ENCODE assay signal across 1 cellular context in genomic region chr1:154407021-154407865, GRCh38.
TF ChIP-seq lines count a peak whose summit lies in the region.

No MANE protein-coding gene starts in this region.

TF ChIP-seq in HepG2, 621 proteins besides CTCF, POLR2A, EP300 and RAD21:
- TF ChIP-seq, protein P1, sequence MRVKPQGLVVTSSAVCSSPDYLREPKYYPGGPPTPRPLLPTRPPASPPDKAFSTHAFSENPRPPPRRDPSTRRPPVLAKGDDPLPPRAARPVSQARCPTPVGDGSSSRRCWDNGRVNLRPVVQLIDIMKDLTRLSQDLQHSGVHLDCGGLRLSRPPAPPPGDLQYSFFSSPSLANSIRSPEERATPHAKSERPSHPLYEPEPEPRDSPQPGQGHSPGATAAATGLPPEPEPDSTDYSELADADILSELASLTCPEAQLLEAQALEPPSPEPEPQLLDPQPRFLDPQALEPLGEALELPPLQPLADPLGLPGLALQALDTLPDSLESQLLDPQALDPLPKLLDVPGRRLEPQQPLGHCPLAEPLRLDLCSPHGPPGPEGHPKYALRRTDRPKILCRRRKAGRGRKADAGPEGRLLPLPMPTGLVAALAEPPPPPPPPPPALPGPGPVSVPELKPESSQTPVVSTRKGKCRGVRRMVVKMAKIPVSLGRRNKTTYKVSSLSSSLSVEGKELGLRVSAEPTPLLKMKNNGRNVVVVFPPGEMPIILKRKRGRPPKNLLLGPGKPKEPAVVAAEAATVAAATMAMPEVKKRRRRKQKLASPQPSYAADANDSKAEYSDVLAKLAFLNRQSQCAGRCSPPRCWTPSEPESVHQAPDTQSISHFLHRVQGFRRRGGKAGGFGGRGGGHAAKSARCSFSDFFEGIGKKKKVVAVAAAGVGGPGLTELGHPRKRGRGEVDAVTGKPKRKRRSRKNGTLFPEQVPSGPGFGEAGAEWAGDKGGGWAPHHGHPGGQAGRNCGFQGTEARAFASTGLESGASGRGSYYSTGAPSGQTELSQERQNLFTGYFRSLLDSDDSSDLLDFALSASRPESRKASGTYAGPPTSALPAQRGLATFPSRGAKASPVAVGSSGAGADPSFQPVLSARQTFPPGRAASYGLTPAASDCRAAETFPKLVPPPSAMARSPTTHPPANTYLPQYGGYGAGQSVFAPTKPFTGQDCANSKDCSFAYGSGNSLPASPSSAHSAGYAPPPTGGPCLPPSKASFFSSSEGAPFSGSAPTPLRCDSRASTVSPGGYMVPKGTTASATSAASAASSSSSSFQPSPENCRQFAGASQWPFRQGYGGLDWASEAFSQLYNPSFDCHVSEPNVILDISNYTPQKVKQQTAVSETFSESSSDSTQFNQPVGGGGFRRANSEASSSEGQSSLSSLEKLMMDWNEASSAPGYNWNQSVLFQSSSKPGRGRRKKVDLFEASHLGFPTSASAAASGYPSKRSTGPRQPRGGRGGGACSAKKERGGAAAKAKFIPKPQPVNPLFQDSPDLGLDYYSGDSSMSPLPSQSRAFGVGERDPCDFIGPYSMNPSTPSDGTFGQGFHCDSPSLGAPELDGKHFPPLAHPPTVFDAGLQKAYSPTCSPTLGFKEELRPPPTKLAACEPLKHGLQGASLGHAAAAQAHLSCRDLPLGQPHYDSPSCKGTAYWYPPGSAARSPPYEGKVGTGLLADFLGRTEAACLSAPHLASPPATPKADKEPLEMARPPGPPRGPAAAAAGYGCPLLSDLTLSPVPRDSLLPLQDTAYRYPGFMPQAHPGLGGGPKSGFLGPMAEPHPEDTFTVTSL (CRISPR knock-in tag; IDR thresholded peaks at IDR 0.05; ENCODE audit: borderline replicate concordance): no peak
- TF ChIP-seq ZHX1 (CRISPR knock-in tag; IDR thresholded peaks at IDR 0.05; ENCODE audit: low read depth) (no peak), ETV5 (CRISPR knock-in tag; IDR thresholded peaks at IDR 0.05; ENCODE audit: borderline replicate concordance) (no peak), ZNF75D (CRISPR knock-in tag; IDR thresholded peaks at IDR 0.05; ENCODE audit: borderline replicate concordance) (no peak), HIC2 (CRISPR knock-in tag; IDR thresholded peaks at IDR 0.05; ENCODE audit: low read depth) (no peak), SP140L (CRISPR knock-in tag; IDR thresholded peaks at IDR 0.05; ENCODE audit: borderline replicate concordance) (no peak), ZNF17 (CRISPR knock-in tag; IDR thresholded peaks at IDR 0.05) (no peak), ZMAT3 (CRISPR knock-in tag; conservative IDR thresholded peaks at IDR 0.05) (no peak), TAF1 (CRISPR knock-in tag; IDR thresholded peaks at IDR 0.05) (no peak), NCOA2 (CRISPR knock-in tag; IDR thresholded peaks at IDR 0.05) (no peak)
